In the genomic region with DNA sequence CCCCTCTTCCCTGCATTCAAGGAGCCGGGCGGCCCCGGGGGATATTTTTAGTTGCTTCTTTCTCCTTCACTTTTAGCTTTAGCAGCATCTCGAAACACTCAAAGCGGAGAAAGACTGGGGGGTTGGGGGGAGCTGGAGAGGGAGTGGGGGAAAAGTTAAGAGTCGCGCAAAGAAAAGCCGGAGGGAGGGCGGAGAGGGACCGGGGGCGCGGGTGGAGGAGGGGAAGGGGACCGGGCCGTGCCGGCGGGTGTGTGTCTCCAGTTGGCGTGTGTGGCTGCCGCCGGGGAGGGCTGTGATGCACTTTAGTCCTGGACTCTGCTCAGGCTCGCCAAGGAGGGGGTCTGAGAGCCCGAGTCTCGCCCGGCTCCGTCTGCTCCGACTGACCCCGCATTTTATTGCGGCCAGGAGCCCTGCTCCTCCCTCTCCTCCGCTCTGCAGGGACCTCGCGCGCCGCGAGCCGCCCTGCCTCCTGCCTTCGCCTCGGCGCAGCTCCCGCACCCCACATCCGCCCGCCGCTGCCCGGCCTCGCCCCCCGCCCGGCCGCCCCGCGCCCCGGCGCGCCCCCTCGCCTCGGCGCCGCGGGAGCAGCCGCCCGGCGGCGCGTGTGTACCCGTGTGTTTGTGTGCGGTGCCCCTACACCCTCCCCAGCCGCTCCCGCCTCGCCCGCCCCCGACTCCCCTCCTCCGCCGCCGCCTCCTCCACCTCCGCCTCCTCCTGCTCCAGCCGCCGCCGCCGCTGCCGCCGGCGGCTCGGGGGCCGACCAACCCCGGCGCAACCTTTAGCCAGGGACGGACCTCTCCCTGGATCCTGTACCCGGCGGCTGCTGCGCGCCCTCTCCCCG, we compare ENCODE assay signal across 8 cellular contexts. TPM values are rescaled to one million over a fixed set of nuclear protein-coding genes. Genes with fewer than 3 reads are reported as not detected.
DNase-seq lines count a peak whose midpoint lies in the region; ATAC-seq and TF ChIP-seq lines count a peak whose summit lies in the region.

No MANE protein-coding gene starts in this region.

- no peaks in the 10 kb centered on the region for H3K27me3 Mint-ChIP-seq in Caco-2 (ENCODE audit: insufficient read depth, unreplicated experiment)
- H3K27me3 Mint-ChIP-seq in activated CD8-positive, alpha-beta T cell treated with anti-CD3 and anti-CD28 coated beads, Interleukin-2, amount 10 ng/mL, durations not matched to agents 7 days and 5 days (ENCODE audit: low read depth) = peaks cover 5% of the 10 kb centered on the region

- peaks cover 10% of the 10 kb centered on the region for H3K4me1 Mint-ChIP-seq in Caco-2 (ENCODE audit: low read depth, unreplicated experiment)
- H3K4me1 Mint-ChIP-seq in activated CD8-positive, alpha-beta T cell treated with anti-CD3 and anti-CD28 coated beads, Interleukin-2, amount 10 ng/mL, durations not matched to agents 7 days and 5 days (ENCODE audit: low read depth) = peaks cover 33% of the 10 kb centered on the region

- no peaks in the 10 kb centered on the region for H3K36me3 ChIP-seq in Caco-2 (ENCODE audit: control insufficient read depth, insufficient read depth, low read length)
- H3K36me3 ChIP-seq in lung (ENCODE audit: control insufficient read depth in 2 of 2, insufficient read depth in 2 of 2, low read length in 2 of 2) = no peaks in the 10 kb centered on the region

- POLR2A ChIA-PET in Caco-2 (lab: Charles Lee) = interaction anchor here (0.5 to 0.6 kb wide), 2 partner anchors 318 to 455 kb away, joined by 4 to 8 read pairs; no protein-coding TSS in a partner anchor
- POLR2A ChIA-PET in activated CD8-positive, alpha-beta T cell treated with anti-CD3 and anti-CD28 coated beads, Interleukin-2, amount 10 ng/mL, durations not matched to agents 7 days and 5 days (lab: Charles Lee) = interaction anchor here (1.0 to 1.9 kb wide), 3 partner anchors 9 to 756 kb away, joined by 3 to 7 read pairs (median 4); a partner anchor contains a TSS

- H3K4me1 ChIP-seq in Caco-2 = peaks cover 5% of the 10 kb centered on the region; the same call in 1 of the 2 replicates
- H3K4me1 ChIP-seq in lung (ENCODE audit: control insufficient read depth in 2 of 2, insufficient read depth in 2 of 2, low read length in 2 of 2) = peaks cover 0 to 2% of the 10 kb centered on the region in 2 donors

- CTCF ChIA-PET in Caco-2 (lab: Charles Lee) = no interaction called here
- CTCF ChIA-PET in activated CD8-positive, alpha-beta T cell treated with anti-CD3 and anti-CD28 coated beads, Interleukin-2, amount 10 ng/mL, durations not matched to agents 7 days and 5 days (lab: Charles Lee) = interaction anchor here (1.1 to 1.2 kb wide), 2 partner anchors 10 to 49 kb away, joined by 3 to 4 read pairs; no protein-coding TSS in a partner anchor

- H3K4me3 ChIP-seq in Caco-2 (ENCODE audit: low read depth, low read length) = peak overlapping the region; percentile 64
- peak overlapping the region; percentile 81 for H3K4me3 ChIP-seq in lung

- 1% methylated on average over 59 to 89 of the region's 89 CpGs for WGBS in lung, 2 donors

- BruUV-seq in Caco-2 (replicated peaks; lab: Mats Ljungman, UMichigan) = no TSS peak

- H3K9me3 ChIP-seq in Caco-2 (no peaks in the 10 kb centered on the region), lung (ENCODE audit: control insufficient read depth in 2 of 2, insufficient read depth in 1 of 2, low read length in 1 of 2) (no peaks in the 10 kb centered on the region)

- no peaks in the 10 kb centered on the region for H3K9me3 Mint-ChIP-seq in Caco-2 (ENCODE audit: unreplicated experiment)
- H3K9me3 Mint-ChIP-seq in activated CD8-positive, alpha-beta T cell treated with anti-CD3 and anti-CD28 coated beads, Interleukin-2, amount 10 ng/mL, durations not matched to agents 7 days and 5 days (ENCODE audit: insufficient read depth) = no peaks in the 10 kb centered on the region

- H3K4me3 Mint-ChIP-seq in Caco-2 (ENCODE audit: unreplicated experiment) = peak overlapping the region; percentile 92
- peak overlapping the region; percentile 99 for H3K4me3 Mint-ChIP-seq in activated CD8-positive, alpha-beta T cell treated with anti-CD3 and anti-CD28 coated beads, Interleukin-2, amount 10 ng/mL, durations not matched to agents 7 days and 5 days

- peaks cover 11% of the 10 kb centered on the region for H3K36me3 Mint-ChIP-seq in Caco-2 (ENCODE audit: insufficient read depth, unreplicated experiment)
- peaks cover 15% of the 10 kb centered on the region for H3K36me3 Mint-ChIP-seq in activated CD8-positive, alpha-beta T cell treated with anti-CD3 and anti-CD28 coated beads, Interleukin-2, amount 10 ng/mL, durations not matched to agents 7 days and 5 days (ENCODE audit: low read depth)

- peak overlapping the region; percentile 95 to 96 for H3K27ac ChIP-seq in lung (ENCODE audit: low read depth in 1 of 2, low read length in 1 of 2)

- intact Hi-C loops in Caco-2 (cut with micrococcal nuclease; ENCODE audit: unreplicated experiment) = loop anchor here (5.0 kb wide), 1 partner anchor 205 kb away; no protein-coding TSS in a partner anchor

- TF ChIP-seq CTCF in Caco-2 (IDR thresholded peaks at IDR 0.05; ENCODE audit: insufficient read depth in 1 of 2, low read depth in 1 of 2, low read length in 1 of 2, severe bottlenecking in 1 of 2, unreplicated experiment in 1 of 2) = no peak
- TF ChIP-seq CTCF in lung (IDR thresholded peaks at IDR 0.05; ENCODE audit: control extremely low read depth, extremely low read depth) = no peak

- DNase-seq in Caco-2 (peak; percentile 54 to 81), NCI-H2227 treated with DMSO at 0.1 percent for 48 hours (lab: John Stamatoyannopoulos, UW) (peak; percentile 50), lung (ENCODE audit: low spot score) (peak; percentile 49), KG1 (lab: John Stamatoyannopoulos, UW) (no peak)
- peak; percentile 63 for DNase-seq in activated CD8-positive, alpha-beta T cell treated with anti-CD3 and anti-CD28 coated beads, Interleukin-2, amount 10 ng/mL, durations not matched to agents 7 days and 5 days
- peak; percentile 22 for DNase-seq in effector CD4-positive, alpha-beta T cell
- peak; percentile 24 to 28 (median 27) for DNase-seq in stimulated activated CD4-positive, alpha-beta T cell treated with anti-CD3 and anti-CD28 coated beads, TNF-alpha, amount 100 ng/mL, for 4 hours (ENCODE audit: low read depth in 3 of 3)

- H3K27ac Mint-ChIP-seq in Caco-2 (ENCODE audit: unreplicated experiment) = peak overlapping the region; percentile 83
- H3K27ac Mint-ChIP-seq in activated CD8-positive, alpha-beta T cell treated with anti-CD3 and anti-CD28 coated beads, Interleukin-2, amount 10 ng/mL, durations not matched to agents 7 days and 5 days = peak overlapping the region; percentile 98

- ATAC-seq in GM21737 (IDR thresholded peaks at IDR 0.05; ENCODE audit: unreplicated experiment) (peak; percentile 18), lung (ENCODE audit: insufficient read depth, low FRiP score) (peak; percentile 23)
- ATAC-seq in activated CD8-positive, alpha-beta T cell treated with anti-CD3 and anti-CD28 coated beads, Interleukin-2, amount 10 ng/mL, durations not matched to agents 7 days and 5 days = peak; percentile 48

- H3K27me3 ChIP-seq in Caco-2 (replicated peaks; ENCODE audit: control insufficient read depth, insufficient read depth, low read length) (no peaks in the 10 kb centered on the region; the same call in 1 of the 2 replicates), lung (ENCODE audit: control insufficient read depth, insufficient read depth) (no peaks in the 10 kb centered on the region)

RNA-seq across cellular contexts. Expression of a gene that starts 1.4 kb away (rescaled TPM):
- 4.4 and 5.3 TPM in 2 replicates for total RNA-seq in Caco-2 (2022)
- total RNA-seq in activated CD8-positive, alpha-beta T cell treated with anti-CD3 and anti-CD28 coated beads, Interleukin-2, amount 10 ng/mL, durations not matched to agents 7 days and 5 days = 10 to 100 TPM; 13.6 to 14.8 TPM
- 10 to 100 TPM; 12.6 to 27.4 TPM for total RNA-seq in lung
- 1 to 10 TPM; 2.7 to 3.7 TPM for polyA plus RNA-seq in lung
